15 cellular contexts compared by ENCODE assay signal in the genomic region with DNA sequence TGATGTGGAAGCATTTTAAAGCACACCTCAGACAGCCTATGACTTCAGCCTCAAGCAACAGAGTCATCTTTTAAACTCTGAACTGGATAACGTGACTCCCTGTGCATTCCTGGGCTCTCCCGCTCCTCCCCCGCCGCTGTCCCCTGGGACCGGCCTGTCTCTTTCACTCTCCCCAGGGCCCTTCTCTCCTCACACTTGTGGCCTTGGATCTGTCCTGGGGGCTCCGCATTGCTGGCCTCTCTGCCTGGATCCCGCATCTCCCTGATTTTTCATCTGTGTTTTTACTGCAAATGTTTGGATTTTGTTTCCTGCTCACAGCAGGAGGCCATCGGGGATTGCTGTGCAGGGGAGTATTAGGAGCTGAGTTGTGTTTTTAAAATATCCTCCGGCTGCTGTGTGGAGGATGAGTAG. TPM values are rescaled to one million over a fixed set of nuclear protein-coding genes. Genes with fewer than 3 reads are reported as not detected.
DNase-seq lines count a peak whose midpoint lies in the region; ATAC-seq and TF ChIP-seq lines count a peak whose summit lies in the region.
"Had no signal": no experiment of that assay in that cellular context is flagged by ENCODE, and none has a peak within 500 bp of the region (broad histone marks: within the 10 kb centered on the region; RNA-seq: fewer than 3 reads in every experiment).

No MANE protein-coding gene starts in this region.

- H3K27me3 ChIP-seq in cardiac muscle cell (no peaks in the 10 kb centered on the region), smooth muscle cell (ENCODE audit: low read depth) (no peaks in the 10 kb centered on the region)

- ATAC-seq in effector memory CD8-positive, alpha-beta T cell (replicated peaks) = no peak
- ATAC-seq in GM21737 (IDR thresholded peaks at IDR 0.05; ENCODE audit: unreplicated experiment) = no peak
- ATAC-seq: activated naive CD4-positive, alpha-beta T cell treated with anti-CD3 and anti-CD28 coated beads, Interleukin-2, amount 50 U/mL, for 72 hours had no signal

- no peak for TF ChIP-seq CTCF in cardiac muscle cell (IDR thresholded peaks at IDR 0.05; ENCODE audit: low read depth, low read length)
- no peak for TF ChIP-seq CTCF in smooth muscle cell (IDR thresholded peaks at IDR 0.05; ENCODE audit: borderline replicate concordance, insufficient read depth, poor library complexity, severe bottlenecking)

- H2AFZ ChIP-seq in smooth muscle cell (ENCODE audit: low read depth) = no peak overlapping the region

- H3K4me2 ChIP-seq in smooth muscle cell = peak overlapping the region; percentile 18

- WGBS in smooth muscle cell (ENCODE audit: low lambda C conversion rate) = 63% methylated on average over 9 of the region's 9 CpGs

- H3K4me1 Mint-ChIP-seq in effector memory CD8-positive, alpha-beta T cell (ENCODE audit: low read depth in 2 of 2) = peaks cover 0 to 8% of the 10 kb centered on the region in 2 donors

- no peaks in the 10 kb centered on the region for H3K79me2 ChIP-seq in smooth muscle cell (ENCODE audit: low read depth)

- H4K20me1 ChIP-seq in smooth muscle cell (ENCODE audit: low read depth) = no peaks in the 10 kb centered on the region

- no peaks in the 10 kb centered on the region for H3K9me3 Mint-ChIP-seq in effector memory CD8-positive, alpha-beta T cell
- H3K9me3 Mint-ChIP-seq: activated naive CD4-positive, alpha-beta T cell treated with anti-CD3 and anti-CD28 coated beads, Interleukin-2, amount 50 U/mL, for 72 hours had no signal

- H3K4me3 ChIP-seq in cardiac muscle cell (no peak overlapping the region), smooth muscle cell (no peak overlapping the region)
- H3K4me3 ChIP-seq: lower lobe of right lung, psoas muscle had no signal

- peak; percentile 89 for DNase-seq in EH (ENCODE audit: low read depth)
- DNase-seq in T1000 (lab: John Stamatoyannopoulos, UW) = peak; percentile 73
- DNase-seq in cardiac muscle cell (ENCODE audit: low read depth in 1 of 2, low spot score in 1 of 2) = peak; percentile 25 to 67
- DNase-seq in smooth muscle cell (lab: John Stamatoyannopoulos, UW; ENCODE audit: unreplicated experiment) = no peak
- DNase-seq in effector memory CD8-positive, alpha-beta T cell = no peak
- no peak for DNase-seq in Kasumi-1 (lab: John Stamatoyannopoulos, UW)
- no peak for DNase-seq in HuH-7.5 (ENCODE audit: low spot score)
- DNase-seq: head of caudate nucleus, lower lobe of right lung, NCI-H1092, NCI-H510A, psoas muscle, RPMI8226 had no signal

- no peak overlapping the region for H3K27ac Mint-ChIP-seq in effector memory CD8-positive, alpha-beta T cell

- no peaks in the 10 kb centered on the region for H3K4me1 ChIP-seq in cardiac muscle cell (ENCODE audit: low read depth)
- no peaks in the 10 kb centered on the region for H3K4me1 ChIP-seq in smooth muscle cell (ENCODE audit: low read depth)

- H3K36me3 Mint-ChIP-seq in effector memory CD8-positive, alpha-beta T cell (ENCODE audit: insufficient read depth) = peaks cover 3% of the 10 kb centered on the region
- H3K36me3 Mint-ChIP-seq: activated naive CD4-positive, alpha-beta T cell treated with anti-CD3 and anti-CD28 coated beads, Interleukin-2, amount 50 U/mL, for 72 hours had no signal

- peaks cover 2% of the 10 kb centered on the region for H3F3A ChIP-seq in smooth muscle cell (ENCODE audit: low read depth)

- H3K9ac ChIP-seq in smooth muscle cell (ENCODE audit: low read depth) = no peak overlapping the region

- H3K9me3 ChIP-seq in cardiac muscle cell (ENCODE audit: low read depth) (no peaks in the 10 kb centered on the region), smooth muscle cell (replicated peaks; ENCODE audit: low read depth) (no peaks in the 10 kb centered on the region)
- H3K9me3 ChIP-seq: lower lobe of right lung, psoas muscle had no signal

- peaks cover 0 to 24% of the 10 kb centered on the region in 2 donors for H3K27me3 Mint-ChIP-seq in effector memory CD8-positive, alpha-beta T cell

- H3K36me3 ChIP-seq in cardiac muscle cell (no peaks in the 10 kb centered on the region), smooth muscle cell (ENCODE audit: low read depth) (no peaks in the 10 kb centered on the region)

- H3K27ac ChIP-seq in cardiac muscle cell (peak overlapping the region; percentile 33), smooth muscle cell (ENCODE audit: low read depth) (peak overlapping the region; percentile 46)
- H3K27ac ChIP-seq: lower lobe of right lung, psoas muscle had no signal

- no peak overlapping the region for H3K4me3 Mint-ChIP-seq in effector memory CD8-positive, alpha-beta T cell

RNA-seq across cellular contexts. Expression of a gene that starts 15.4 kb away (rescaled TPM):
- total RNA-seq in cardiac muscle cell (19.2 and 32.0 TPM in 2 replicates), smooth muscle cell (48.6 and 58.1 TPM in 2 replicates)
- polyA plus RNA-seq in cardiac muscle cell (26.6 and 35.3 TPM in 2 replicates), smooth muscle cell (94.1 and 97.5 TPM in 2 replicates)

RNA-seq across cellular contexts. Expression of a gene that starts 43.2 kb away (rescaled TPM):
- total RNA-seq in cardiac muscle cell = 29.1 and 36.7 TPM in 2 replicates
- 34.1 and 35.9 TPM in 2 replicates for polyA plus RNA-seq in cardiac muscle cell
- total RNA-seq in smooth muscle cell = 26.5 and 35.0 TPM in 2 replicates
- 32.1 and 32.9 TPM in 2 replicates for polyA plus RNA-seq in smooth muscle cell

RNA-seq across cellular contexts. Expression of a gene that starts 56.1 kb away (rescaled TPM):
- total RNA-seq in cardiac muscle cell = 40.4 and 245 TPM in 2 replicates
- 29.1 and 36.3 TPM in 2 replicates for polyA plus RNA-seq in cardiac muscle cell
- total RNA-seq in smooth muscle cell = 16.1 and 17.7 TPM in 2 replicates
- 26.5 and 26.6 TPM in 2 replicates for polyA plus RNA-seq in smooth muscle cell

Comparison
In these comparisons a context has a peak if more than half of its experiments do, and no peak if none do; other contexts are left out.
1. DNase-seq: peak in EH (single experiment), T1000 (single experiment) and cardiac muscle cell (2 of 2); none in smooth muscle cell (single experiment), effector memory CD8-positive, alpha-beta T cell (0 of 3), Kasumi-1 (0 of 2) and HuH-7.5 (single experiment).